Comparison of ENCODE assay signal across 1 cellular context in genomic region chr22:20639343-20639742, GRCh38.
TF ChIP-seq lines count a peak whose summit lies in the region.

No MANE protein-coding gene starts in this region.

TF ChIP-seq in K562, 482 proteins besides CTCF, POLR2A, EP300 and RAD21 (continued from another document and continues in another):
- no peak for TF ChIP-seq REST (CRISPR knock-in tag; IDR thresholded peaks at IDR 0.05; ENCODE audit: low read depth)
- TF ChIP-seq ZNF707 (CRISPR knock-in tag; conservative IDR thresholded peaks at IDR 0.05): 0 out of 2 replicates have a peak, but pooled peaks have one; percentile 22
- TF ChIP-seq KAT8 (IDR thresholded peaks at IDR 0.05; ENCODE audit: low read depth): no peak
- TF ChIP-seq KDM2B (CRISPR knock-in tag; IDR thresholded peaks at IDR 0.05): no peak
- TF ChIP-seq ZNF512 (tag; IDR thresholded peaks at IDR 0.05): no peak
- TF ChIP-seq ZBTB40 (IDR thresholded peaks at IDR 0.05): no peak
- TF ChIP-seq ZBTB40 (CRISPR knock-in tag; IDR thresholded peaks at IDR 0.05): peak; percentile 67
- 0 out of 2 replicates have a peak, but pooled peaks have one; percentile 6 for TF ChIP-seq E2F4 (CRISPR knock-in tag; IDR thresholded peaks at IDR 0.05; ENCODE audit: low read depth)
- TF ChIP-seq SREBF2 (CRISPR knock-in tag; IDR thresholded peaks at IDR 0.05): no peak
- TF ChIP-seq TCF15 (CRISPR knock-in tag; IDR thresholded peaks at IDR 0.05): 0 out of 2 replicates have a peak, but pooled peaks have one; percentile 24
- no peak for TF ChIP-seq GTF2B (IDR thresholded peaks at IDR 0.05; ENCODE audit: extremely low read depth, insufficient read length)
- no peak for TF ChIP-seq MTF1 (CRISPR knock-in tag; IDR thresholded peaks at IDR 0.05; ENCODE audit: borderline replicate concordance)
- no peak for TF ChIP-seq ZNF282 (CRISPR knock-in tag; IDR thresholded peaks at IDR 0.05)
- no peak for TF ChIP-seq BMI1 (IDR thresholded peaks at IDR 0.05; ENCODE audit: low read length)
- no peak for TF ChIP-seq CREB1 (IDR thresholded peaks at IDR 0.05)
- no peak for TF ChIP-seq CREB1 (CRISPR knock-in tag; IDR thresholded peaks at IDR 0.05)
- no peak for TF ChIP-seq GTF2F1 (IDR thresholded peaks at IDR 0.05; ENCODE audit: low read depth, low read length)
- TF ChIP-seq EGR1 (conservative IDR thresholded peaks at IDR 0.05): no peak
- TF ChIP-seq E2F5 (CRISPR knock-in tag; IDR thresholded peaks at IDR 0.05): no peak
- TF ChIP-seq MYNN (IDR thresholded peaks at IDR 0.05): no peak
- TF ChIP-seq MYNN (CRISPR knock-in tag; IDR thresholded peaks at IDR 0.05): peak; percentile 65; the same call in 1 of the 2 replicates
- TF ChIP-seq YBX1 (IDR thresholded peaks at IDR 0.05): no peak
- no peak for TF ChIP-seq TRIM25 (IDR thresholded peaks at IDR 0.05; ENCODE audit: borderline replicate concordance)
- TF ChIP-seq TBP (optimal IDR thresholded peaks at IDR 0.05; ENCODE audit: low read depth, low read length): peak; percentile 15
- no peak for TF ChIP-seq SMAD1 (IDR thresholded peaks at IDR 0.05; ENCODE audit: low read depth, low read length, partially characterized antibody)
- peak; percentile 76; the same call in 1 of the 2 replicates for TF ChIP-seq HMGXB4 (CRISPR knock-in tag; IDR thresholded peaks at IDR 0.05)
- no peak for TF ChIP-seq ELK3 (CRISPR knock-in tag; IDR thresholded peaks at IDR 0.05)
- TF ChIP-seq HNRNPK (IDR thresholded peaks at IDR 0.05; ENCODE audit: low read depth, low read length, poor library complexity, severe bottlenecking): no peak
- no peak for TF ChIP-seq NFIX (CRISPR knock-in tag; IDR thresholded peaks at IDR 0.05; ENCODE audit: low read depth)
- no peak for TF ChIP-seq ILK (tag; IDR thresholded peaks at IDR 0.05; ENCODE audit: borderline replicate concordance, low read depth)
- no peak for TF ChIP-seq ZNF133 (CRISPR knock-in tag; IDR thresholded peaks at IDR 0.05)
- no peak for TF ChIP-seq SNAPC5 (CRISPR knock-in tag; IDR thresholded peaks at IDR 0.05)
- no peak for TF ChIP-seq FUS (optimal IDR thresholded peaks at IDR 0.05; ENCODE audit: low read depth, low read length)
- TF ChIP-seq PCBP1 (IDR thresholded peaks at IDR 0.05; ENCODE audit: low read depth, low read length, poor library complexity, severe bottlenecking): no peak
